14 cellular contexts compared by ENCODE assay signal in genomic region chr1:89669445-89669844, GRCh38. TPM values are rescaled to one million over a fixed set of nuclear protein-coding genes. Genes with fewer than 3 reads are reported as not detected.
DNase-seq lines count a peak whose midpoint lies in the region; ATAC-seq and TF ChIP-seq lines count a peak whose summit lies in the region.
"Had no signal": no experiment of that assay in that cellular context is flagged by ENCODE, and none has a peak within 500 bp of the region (broad histone marks: within the 10 kb centered on the region; RNA-seq: fewer than 3 reads in every experiment).

No MANE protein-coding gene starts in this region.

- H3K27me3 Mint-ChIP-seq in T-cell (no peaks in the 10 kb centered on the region), memory B cell (no peaks in the 10 kb centered on the region)

- H3K36me3 Mint-ChIP-seq in T-cell, result peaks cover 27% of the 10 kb centered on the region
- no peaks in the 10 kb centered on the region for H3K36me3 Mint-ChIP-seq in memory B cell

- POLR2A ChIA-PET in T-cell (lab: Charles Lee), result interaction anchor here in 1 of 2 donors (0.6 to 2.0 kb wide), 4 partner anchors 10 to 230 kb away, joined by 3 to 6 read pairs (median 3); no protein-coding TSS in a partner anchor

- ATAC-seq in T-cell (replicated peaks in 1 of 4) (no peak), memory B cell (ENCODE audit: low read depth) (no peak)

- TF ChIP-seq CTCF in GM12865 (IDR thresholded peaks at IDR 0.05; ENCODE audit: insufficient read depth, low read depth, low read length, missing control alignments), result no peak

- CTCF ChIA-PET in T-cell (lab: Charles Lee), result interaction anchor here in 1 of 2 donors (1.4 to 2.2 kb wide), 4 partner anchors 10 to 94 kb away, joined by 3 to 7 read pairs (median 4); partner anchors contain the start of gene LRRC8C

- no peaks in the 10 kb centered on the region for H3K9me3 Mint-ChIP-seq in T-cell
- H3K9me3 Mint-ChIP-seq in memory B cell, result no peaks in the 10 kb centered on the region

- peaks cover 92 to 96% (median 95%) of the 10 kb centered on the region in 3 donors for H3K4me1 Mint-ChIP-seq in T-cell
- H3K4me1 Mint-ChIP-seq in memory B cell, result peaks cover 25% of the 10 kb centered on the region

- DNase-seq in CD1c-positive myeloid dendritic cell (ENCODE audit: extremely low spot score), result peak; percentile 68
- peak; percentile 26 for DNase-seq in GM12865 (ENCODE audit: low read depth)
- DNase-seq in T-cell, result no peak
- no peak for DNase-seq in memory B cell (ENCODE audit: low spot score in 2 of 2)
- DNase-seq in SW480 (ENCODE audit: low spot score), result no peak
- DNase-seq in DMS53 (lab: John Stamatoyannopoulos, UW), result no peak
- no peak for DNase-seq in pons (ENCODE audit: low spot score)
- DNase-seq: activated CD4-positive, alpha-beta T cell treated with anti-CD3 and anti-CD28 coated beads, Interleukin-2, amount 50 U/mL, for 1 hour; activated gamma-delta T cell; effector CD4-positive, alpha-beta T cell; GF-D8; NCI-H187 treated with DMSO at 0.1 percent for 48 hours; NCI-H526; stomach had no signal

- H3K27ac Mint-ChIP-seq in T-cell (peak overlapping the region; percentile 60 to 74), memory B cell (peak overlapping the region; percentile 91)

- peak overlapping the region; percentile 42; the same call in 1 of the 2 replicates for H3K4me3 ChIP-seq in GM12865 (ENCODE audit: low read depth, low read length)
- H3K4me3 ChIP-seq: stomach had no signal

- peak overlapping the region in 1 of 3 donors; percentile 30 for H3K4me3 Mint-ChIP-seq in T-cell
- no peak overlapping the region for H3K4me3 Mint-ChIP-seq in memory B cell

RNA-seq across cellular contexts. Expression of gene LRRC8C, which starts 36.5 kb away (rescaled TPM):
- 10 to 100 TPM; 33.4 to 48.4 (median 41.9) TPM for total RNA-seq in T-cell

Comparison
In these comparisons a context has a peak if more than half of its experiments do, and no peak if none do; other contexts are left out.
1. DNase-seq: peak in CD1c-positive myeloid dendritic cell (single experiment) and GM12865 (single experiment); none in T-cell (0 of 34), memory B cell (0 of 2), SW480 (single experiment), DMS53 (single experiment) and pons (single experiment).